9 cellular contexts compared by ENCODE assay signal in the genomic region with DNA sequence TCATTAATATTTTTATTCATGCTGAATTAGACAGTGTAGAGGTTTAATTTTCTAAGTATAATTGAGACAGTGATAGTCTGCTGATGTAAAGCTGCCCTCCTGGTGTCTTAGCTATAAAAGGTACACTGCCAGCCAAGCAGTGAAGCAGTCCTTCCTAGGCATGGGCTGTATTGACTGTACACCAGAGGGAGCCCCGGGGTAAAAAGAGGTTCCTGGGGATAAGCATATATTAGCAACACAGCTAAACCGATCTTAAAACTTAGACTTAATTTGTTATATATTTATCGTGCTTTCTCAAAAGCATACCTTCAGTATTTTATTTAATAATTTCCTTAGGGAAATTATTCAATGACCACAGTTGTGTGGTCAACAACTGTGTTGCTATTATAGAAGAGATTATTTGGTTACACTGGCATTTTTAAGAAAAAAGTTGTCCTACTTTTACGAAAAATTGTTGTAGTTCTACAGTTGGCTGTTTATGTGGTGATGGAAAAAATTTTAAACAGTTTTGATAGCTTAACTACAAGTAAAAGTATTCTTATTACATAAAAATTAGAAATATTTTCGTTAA.
DNase-seq lines count a peak whose midpoint lies in the region; ATAC-seq and TF ChIP-seq lines count a peak whose summit lies in the region.
"Had no signal": no experiment of that assay in that cellular context is flagged by ENCODE, and none has a peak within 500 bp of the region (broad histone marks: within the 10 kb centered on the region; RNA-seq: fewer than 3 reads in every experiment).

No MANE protein-coding gene starts in this region.

- no peaks in the 10 kb centered on the region for H3K27me3 ChIP-seq in kidney epithelial cell (ENCODE audit: control insufficient read depth, insufficient read depth, low read length)

- no peak overlapping the region for H3K4me3 ChIP-seq in kidney epithelial cell (ENCODE audit: low read depth, low read length)
- H3K4me3 ChIP-seq: lung had no signal

- peak; percentile 45 for TF ChIP-seq CTCF in kidney epithelial cell (IDR thresholded peaks at IDR 0.05; ENCODE audit: insufficient read depth, low read length, poor library complexity, severe bottlenecking)

- H3K36me3 Mint-ChIP-seq in activated naive CD8-positive, alpha-beta T cell treated with anti-CD3 and anti-CD28 coated beads, Interleukin-2, amount 50 U/mL, for 24 hours (ENCODE audit: low read depth) = peaks cover 61% of the 10 kb centered on the region

- H3K36me3 ChIP-seq in kidney epithelial cell (ENCODE audit: control insufficient read depth, insufficient read depth, low read length) = no peaks in the 10 kb centered on the region

- no peak overlapping the region for H3K4me3 Mint-ChIP-seq in activated naive CD8-positive, alpha-beta T cell treated with anti-CD3 and anti-CD28 coated beads, Interleukin-2, amount 50 U/mL, for 24 hours
- H3K4me3 Mint-ChIP-seq: T-cell had no signal

- H3K9me3 Mint-ChIP-seq in activated naive CD8-positive, alpha-beta T cell treated with anti-CD3 and anti-CD28 coated beads, Interleukin-2, amount 50 U/mL, for 24 hours = no peaks in the 10 kb centered on the region
- H3K9me3 Mint-ChIP-seq: T-cell had no signal

- H3K27ac Mint-ChIP-seq in activated naive CD8-positive, alpha-beta T cell treated with anti-CD3 and anti-CD28 coated beads, Interleukin-2, amount 50 U/mL, for 24 hours = no peak overlapping the region
- H3K27ac Mint-ChIP-seq: T-cell had no signal

- H3K4me1 Mint-ChIP-seq in activated naive CD8-positive, alpha-beta T cell treated with anti-CD3 and anti-CD28 coated beads, Interleukin-2, amount 50 U/mL, for 24 hours = peaks cover 9% of the 10 kb centered on the region
- H3K4me1 Mint-ChIP-seq: T-cell had no signal

- no peaks in the 10 kb centered on the region for H3K27me3 Mint-ChIP-seq in activated naive CD8-positive, alpha-beta T cell treated with anti-CD3 and anti-CD28 coated beads, Interleukin-2, amount 50 U/mL, for 24 hours
- H3K27me3 Mint-ChIP-seq: T-cell had no signal

- ATAC-seq in GM21529 (IDR thresholded peaks at IDR 0.05; ENCODE audit: unreplicated experiment) (peak; percentile 77), HG02970 (IDR thresholded peaks at IDR 0.05; ENCODE audit: low FRiP score, unreplicated experiment) (no peak)
- ATAC-seq in activated naive CD8-positive, alpha-beta T cell treated with anti-CD3 and anti-CD28 coated beads, Interleukin-2, amount 50 U/mL, for 24 hours = peak; percentile 33

- DNase-seq in EH (ENCODE audit: low read depth) (peak; percentile 60), NAMALWA (ENCODE audit: low spot score) (peak; percentile 54), kidney epithelial cell (ENCODE audit: low read depth) (no peak), cerebellum (ENCODE audit: low spot score) (no peak)
- DNase-seq in activated naive CD8-positive, alpha-beta T cell treated with anti-CD3 and anti-CD28 coated beads, Interleukin-2, amount 50 U/mL, for 24 hours = peak; percentile 30

Comparison
In these comparisons a context has a peak if more than half of its experiments do, and no peak if none do; other contexts are left out.
1. DNase-seq: peak in EH (single experiment), NAMALWA (single experiment) and activated naive CD8-positive, alpha-beta T cell treated with anti-CD3 and anti-CD28 coated beads, Interleukin-2, amount 50 U/mL, for 24 hours (single experiment); none in kidney epithelial cell (single experiment) and cerebellum (single experiment).